In the genomic region with DNA sequence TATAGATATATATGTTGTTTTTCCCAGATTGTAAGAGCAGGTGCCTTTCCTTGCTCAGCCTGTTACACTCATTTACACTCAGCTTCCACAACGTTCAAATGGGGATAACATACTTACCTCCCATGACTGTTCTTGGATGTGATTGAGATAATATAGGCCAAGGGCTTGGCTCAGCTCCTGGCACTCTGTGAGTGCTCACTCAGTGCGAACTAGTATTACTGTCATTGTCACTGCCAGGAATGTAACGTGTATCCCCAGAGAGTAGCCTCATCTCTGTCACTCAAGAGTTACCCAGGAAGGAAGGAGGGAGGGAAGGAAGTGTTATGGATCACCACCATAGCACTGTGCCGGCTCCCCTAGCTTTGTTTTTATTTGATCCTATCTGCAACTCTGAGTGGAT, we compare ENCODE assay signal across 27 cellular contexts.
"Had no signal": no experiment of that assay in that cellular context is flagged by ENCODE, and none has a peak within 500 bp of the region (broad histone marks: within the 10 kb centered on the region; RNA-seq: fewer than 3 reads in every experiment).

No MANE protein-coding gene starts in this region.

- H3K4me2 ChIP-seq: hepatocyte had no signal

- H3K9me3 ChIP-seq: left ventricle myocardium inferior, ovary, suprapubic skin, thoracic aorta, tibial artery, upper lobe of right lung had no signal

- H3K36me3 ChIP-seq: left ventricle myocardium inferior, ovary, suprapubic skin, thoracic aorta, tibial artery, upper lobe of right lung had no signal

- H3K27me3 ChIP-seq: hepatocyte, ovary, suprapubic skin, tibial artery, upper lobe of right lung had no signal

- H3K4me1 ChIP-seq: left ventricle myocardium inferior, suprapubic skin, tibial artery, upper lobe of right lung had no signal

- H3K4me1 Mint-ChIP-seq: naive B cell, natural killer cell, nephron progenitor cell had no signal

- H3K36me3 Mint-ChIP-seq: mesothelial cell of epicardium, naive B cell, natural killer cell had no signal

- H2AFZ ChIP-seq: hepatocyte had no signal

- H3K4me3 Mint-ChIP-seq: mesothelial cell of epicardium; naive B cell; natural killer cell; nephron progenitor cell; stimulated activated naive CD8-positive, alpha-beta T cell treated with anti-CD3 and anti-CD28 coated beads, Interleukin-15, Interleukin-2, amounts not matched to agents 100 ng/mL and 50 ng/mL, for 24 hours had no signal

- H3K27ac ChIP-seq: hepatocyte, left ventricle myocardium inferior, ovary, skin epidermis, suprapubic skin, thoracic aorta, tibial artery, upper lobe of right lung had no signal

- H3K27ac Mint-ChIP-seq: mesothelial cell of epicardium; naive B cell; natural killer cell; nephron progenitor cell; progenitor cell of endocrine pancreas; stimulated activated naive CD8-positive, alpha-beta T cell treated with anti-CD3 and anti-CD28 coated beads, Interleukin-15, Interleukin-2, amounts not matched to agents 100 ng/mL and 50 ng/mL, for 24 hours had no signal

- H3K4me3 ChIP-seq: hepatocyte, left ventricle myocardium inferior, lung, ovary, skin epidermis, suprapubic skin, thoracic aorta, tibial artery, upper lobe of right lung had no signal

- ATAC-seq: natural killer cell, right cardiac atrium, sciatic nerve, upper lobe of right lung had no signal

- H3K79me2 ChIP-seq: hepatocyte had no signal

- H3K9me3 Mint-ChIP-seq: mesothelial cell of epicardium; naive B cell; nephron progenitor cell; stimulated activated naive CD8-positive, alpha-beta T cell treated with anti-CD3 and anti-CD28 coated beads, Interleukin-15, Interleukin-2, amounts not matched to agents 100 ng/mL and 50 ng/mL, for 24 hours had no signal

- DNase-seq: islet precursor cell; left ventricle myocardium inferior; mesendoderm; naive B cell; natural killer cell; nephron progenitor cell; ovary; retina; right cardiac atrium; stimulated activated CD4-positive, alpha-beta T cell treated with anti-CD3 and anti-CD28 coated beads, Interleukin-12 subunit alpha, Interleukin-12 subunit beta, amount 100 ng/mL, for 4 hours; stimulated activated CD4-positive, alpha-beta T cell treated with anti-CD3 and anti-CD28 coated beads, Interleukin-15, amount 100 ng/mL, for 24 hours; stimulated activated CD4-positive, alpha-beta T cell treated with anti-CD3 and anti-CD28 coated beads, Interleukin-2, amount 100 ng/mL, for 24 hours; stimulated activated CD4-positive, alpha-beta T cell treated with anti-CD3 and anti-CD28 coated beads, Interleukin-4, amount 100 ng/mL, for 1 hour; stimulated activated naive CD4-positive, alpha-beta T cell; tibial artery; trophoblast cell; upper lobe of right lung had no signal

- FAIRE-seq: urothelium cell line had no signal
